In genomic region chr1:64494659-64495058, GRCh38 we compare ENCODE assay signal across 1 cellular context.
TF ChIP-seq lines count a peak whose summit lies in the region.

No MANE protein-coding gene starts in this region.

TF ChIP-seq in WTC11, 78 proteins besides CTCF, POLR2A, EP300 and RAD21 (continued from another document):
- no peak for TF ChIP-seq ZNF532 (CRISPR knock-in tag; IDR thresholded peaks at IDR 0.05; ENCODE audit: borderline replicate concordance)
- TF ChIP-seq MAX (CRISPR knock-in tag; IDR thresholded peaks at IDR 0.05), result no peak
- no peak for TF ChIP-seq RELA (CRISPR knock-in tag; IDR thresholded peaks at IDR 0.05; ENCODE audit: borderline replicate concordance)
- no peak for TF ChIP-seq ZBTB21 (CRISPR knock-in tag; IDR thresholded peaks at IDR 0.05; ENCODE audit: borderline replicate concordance)
- no peak for TF ChIP-seq PRRX2 (CRISPR knock-in tag; IDR thresholded peaks at IDR 0.05)
- TF ChIP-seq ZNF281 (CRISPR knock-in tag; IDR thresholded peaks at IDR 0.05), result no peak
- TF ChIP-seq ATF3 (CRISPR knock-in tag; conservative IDR thresholded peaks at IDR 0.05), result no peak
- TF ChIP-seq IRF1 (CRISPR knock-in tag; IDR thresholded peaks at IDR 0.05), result no peak
- no peak for TF ChIP-seq ESRRA (CRISPR knock-in tag; IDR thresholded peaks at IDR 0.05; ENCODE audit: borderline replicate concordance)
- TF ChIP-seq KAT7 (CRISPR knock-in tag; IDR thresholded peaks at IDR 0.05; ENCODE audit: borderline replicate concordance), result no peak
- no peak for TF ChIP-seq ZSCAN18 (CRISPR knock-in tag; IDR thresholded peaks at IDR 0.05)
- TF ChIP-seq MLX (CRISPR knock-in tag; IDR thresholded peaks at IDR 0.05), result no peak
- TF ChIP-seq CDX4 (CRISPR knock-in tag; IDR thresholded peaks at IDR 0.05; ENCODE audit: borderline replicate concordance), result no peak
- TF ChIP-seq SMAD3 (CRISPR knock-in tag; IDR thresholded peaks at IDR 0.05; ENCODE audit: borderline replicate concordance), result no peak
